Comparison of ENCODE assay signal across 24 cellular contexts in the genomic region with DNA sequence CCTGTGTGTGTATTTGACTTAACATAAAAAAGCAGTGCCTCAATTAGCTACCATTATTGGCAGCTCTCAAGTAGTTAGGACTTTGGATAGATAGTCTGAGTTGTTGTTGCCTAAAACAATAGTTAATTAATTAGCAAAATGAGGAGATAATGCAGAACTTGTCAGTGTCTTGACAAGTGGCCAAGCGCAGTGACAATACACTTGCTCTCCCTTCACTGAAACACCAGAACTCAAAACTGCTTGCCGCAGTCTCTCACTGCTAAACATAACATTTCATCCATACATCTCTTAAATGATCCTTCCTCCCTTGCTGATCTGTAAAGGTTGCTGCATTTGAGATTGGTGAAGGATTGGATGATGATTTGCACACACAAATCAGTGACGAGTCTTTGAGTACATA.
"Had no signal": no experiment of that assay in that cellular context is flagged by ENCODE, and none has a peak within 500 bp of the region (broad histone marks: within the 10 kb centered on the region; RNA-seq: fewer than 3 reads in every experiment).

No MANE protein-coding gene starts in this region.

- H3K27me3 Mint-ChIP-seq: activated naive CD4-positive, alpha-beta T cell treated with anti-CD3 and anti-CD28 coated beads, Interleukin-2, amount 10 ng/mL, durations not matched to agents 7 days and 5 days; activated naive CD8-positive, alpha-beta T cell treated with anti-CD3 and anti-CD28 coated beads, Interleukin-2, amount 10 ng/mL, durations not matched to agents 7 days and 5 days; naive thymus-derived CD4-positive, alpha-beta T cell; stimulated activated naive B cell treated with anti-CD40 and anti-IgM and Interleukin-4, amounts not matched to agents 10 μg/mL and 1 μg/mL and 100 μg/mL, for 72 hours; type B pancreatic cell had no signal

- DNase-seq: activated CD4-positive, alpha-beta T cell treated with anti-CD3 and anti-CD28 coated beads for 4 hours; activated CD4-positive, alpha-beta T cell treated with anti-CD3 and anti-CD28 coated beads, Interleukin-2, amount 50 U/mL, for 4 hours; activated gamma-delta T cell; activated naive CD4-positive, alpha-beta T cell treated with anti-CD3 and anti-CD28 coated beads, Interleukin-2, amount 10 ng/mL, durations not matched to agents 7 days and 5 days; activated naive CD8-positive, alpha-beta T cell treated with anti-CD3 and anti-CD28 coated beads, Interleukin-2, amount 10 ng/mL, durations not matched to agents 7 days and 5 days; activated T-cell treated with anti-CD3 and anti-CD28 coated beads, Interleukin-2, amount 50 U/mL, for 1 hour; endodermal cell; foreskin fibroblast; islet precursor cell; left cardiac atrium; left ventricle myocardium superior; naive thymus-derived CD4-positive, alpha-beta T cell; stimulated activated CD4-positive, alpha-beta T cell treated with anti-CD3 and anti-CD28 coated beads, Interleukin-15, amount 100 ng/mL, for 24 hours; stimulated activated CD4-positive, alpha-beta T cell treated with anti-CD3 and anti-CD28 coated beads, Interleukin-2, amount 100 ng/mL, for 24 hours; stimulated activated naive B cell treated with anti-CD40 and anti-IgM and Interleukin-4, amounts not matched to agents 10 μg/mL and 1 μg/mL and 100 μg/mL, for 72 hours; T-helper 1 cell had no signal

- FAIRE-seq: astrocyte had no signal

- H3K9me3 ChIP-seq: right atrium auricular region, thoracic aorta had no signal

- H3K9me3 Mint-ChIP-seq: activated naive CD4-positive, alpha-beta T cell treated with anti-CD3 and anti-CD28 coated beads, Interleukin-2, amount 10 ng/mL, durations not matched to agents 7 days and 5 days; activated naive CD8-positive, alpha-beta T cell treated with anti-CD3 and anti-CD28 coated beads, Interleukin-2, amount 10 ng/mL, durations not matched to agents 7 days and 5 days; endodermal cell; naive thymus-derived CD4-positive, alpha-beta T cell; neural crest cell; T-helper 2 cell treated with Interferon-gamma antibody and Interleukin-4, amounts not matched to agents 5 μg/mL and 100 μg/mL, for 36 hours; type B pancreatic cell had no signal

- H2AFZ ChIP-seq: parathyroid adenoma had no signal

- H3K27ac Mint-ChIP-seq: activated naive CD4-positive, alpha-beta T cell treated with anti-CD3 and anti-CD28 coated beads, Interleukin-2, amount 10 ng/mL, durations not matched to agents 7 days and 5 days; activated naive CD8-positive, alpha-beta T cell treated with anti-CD3 and anti-CD28 coated beads, Interleukin-2, amount 10 ng/mL, durations not matched to agents 7 days and 5 days; endodermal cell; naive thymus-derived CD4-positive, alpha-beta T cell; stimulated activated naive B cell treated with anti-CD40 and anti-IgM and Interleukin-4, amounts not matched to agents 10 μg/mL and 1 μg/mL and 100 μg/mL, for 72 hours; type B pancreatic cell had no signal

- H3K4me3 Mint-ChIP-seq: activated naive CD4-positive, alpha-beta T cell treated with anti-CD3 and anti-CD28 coated beads, Interleukin-2, amount 10 ng/mL, durations not matched to agents 7 days and 5 days; activated naive CD8-positive, alpha-beta T cell treated with anti-CD3 and anti-CD28 coated beads, Interleukin-2, amount 10 ng/mL, durations not matched to agents 7 days and 5 days; endodermal cell; naive thymus-derived CD4-positive, alpha-beta T cell; neural crest cell; stimulated activated naive B cell treated with anti-CD40 and anti-IgM and Interleukin-4, amounts not matched to agents 10 μg/mL and 1 μg/mL and 100 μg/mL, for 72 hours; T-helper 2 cell treated with Interferon-gamma antibody and Interleukin-4, amounts not matched to agents 5 μg/mL and 100 μg/mL, for 36 hours; type B pancreatic cell had no signal

- ATAC-seq: esophagus mucosa; left cardiac atrium; left ventricle myocardium superior; naive thymus-derived CD4-positive, alpha-beta T cell; stimulated activated naive B cell treated with anti-CD40 and anti-IgM and Interleukin-4, amounts not matched to agents 10 μg/mL and 1 μg/mL and 100 μg/mL, for 72 hours had no signal

- H3K27ac ChIP-seq: parathyroid adenoma, right atrium auricular region, thoracic aorta had no signal

- H3K4me3 ChIP-seq: right atrium auricular region, thoracic aorta had no signal

- H3K27me3 ChIP-seq: right atrium auricular region had no signal
